7 cellular contexts compared by ENCODE assay signal in the genomic region with DNA sequence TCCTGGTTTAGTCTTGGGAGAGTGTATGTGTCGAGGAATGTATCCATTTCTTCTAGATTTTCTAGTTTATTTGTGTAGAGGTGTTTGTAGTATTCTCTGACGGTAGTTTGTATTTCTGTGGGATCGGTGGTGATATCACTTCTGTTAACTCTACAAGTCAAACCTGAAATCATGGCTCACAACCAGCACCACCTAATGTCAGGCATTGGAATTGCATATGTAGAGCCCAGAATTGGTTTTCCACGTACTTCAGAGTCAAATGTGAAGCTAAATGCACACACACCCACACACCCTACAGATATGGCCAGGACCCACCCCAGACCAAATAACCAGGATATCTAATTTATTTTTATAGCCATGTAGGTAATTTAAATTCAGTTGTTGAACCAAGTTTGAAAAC.
A peak's percentile ranks its signal among the peaks of the same experiment; 100 is the strongest.
DNase-seq lines count a peak whose midpoint lies in the region; ATAC-seq, FAIRE-seq and TF ChIP-seq lines count a peak whose summit lies in the region.
"Not testable (repeated sequence)": the region's sequence is repeated elsewhere in the genome, so short reads cannot be mapped to it uniquely, and the experiment has no call there.

No MANE protein-coding gene starts in this region.

- not testable (repeated sequence) for H3K9ac ChIP-seq in GM12878 (ENCODE audit: control insufficient read depth, insufficient read depth, low read length)

- H3K36me3 ChIP-seq in OCI-LY7 (ENCODE audit: insufficient read depth, low read length); GM12878 (ENCODE audit: control insufficient read depth in 2 of 2, insufficient read depth in 2 of 2, low read length in 1 of 2): not testable (repeated sequence)

- TF ChIP-seq RAD21 in GM12878 (IDR thresholded peaks at IDR 0.05; ENCODE audit: insufficient read depth, low read depth, low read length), result peak; percentile 35

- intact Hi-C loops in OCI-LY7 (cut with micrococcal nuclease; ENCODE audit: unreplicated experiment); GM12878 (cut with micrococcal nuclease; ENCODE audit: unreplicated experiment): not testable (repeated sequence)

- SMC1A ChIA-PET in GM12878 (lab: Charles Lee; ENCODE audit: uncharacterized antibody, unreplicated experiment), result not testable (repeated sequence)

- DNase-seq in GDM1 (lab: John Stamatoyannopoulos, UW), result peak; percentile 7
- not testable (repeated sequence) for DNase-seq in LNCaP clone FGC (ENCODE audit: low read depth); glutamatergic neuron
- DNase-seq in OCI-LY7 (ENCODE audit: low spot score), result peak; percentile 1
- peak; percentile 13 for DNase-seq in GM12878 (ENCODE audit: low read depth, low spot score)
- peak; percentile 21 for DNase-seq in medulla oblongata (ENCODE audit: extremely low spot score)

- FAIRE-seq in GM12878 (lab: Jason Lieb, UNC), result not testable (repeated sequence)

- not testable (repeated sequence) for TF ChIP-seq EP300 in GM12878 (IDR thresholded peaks at IDR 0.05; ENCODE audit: borderline replicate concordance in 1 of 2, control insufficient read depth in 1 of 2, low read depth in 2 of 2, low read length in 2 of 2)

- H3K4me1 ChIP-seq in OCI-LY7 (ENCODE audit: insufficient read depth, low read length, poor library complexity, severe bottlenecking); GM12878 (ENCODE audit: control insufficient read depth, insufficient read depth, low read length): not testable (repeated sequence)

- RAD21 ChIA-PET in GM12878 (lab: Charles Lee; ENCODE audit: unreplicated experiment), result not testable (repeated sequence)

- TF ChIP-seq POLR2A in GM12878 (IDR thresholded peaks at IDR 0.05; ENCODE audit: low read depth, low read length), result not testable (repeated sequence)

- not testable (repeated sequence) for H3K27me3 Mint-ChIP-seq in glutamatergic neuron (ENCODE audit: unreplicated experiment)

- not testable (repeated sequence) for H3K4me3 Mint-ChIP-seq in glutamatergic neuron (ENCODE audit: unreplicated experiment)

- H4K20me1 ChIP-seq in OCI-LY7 (ENCODE audit: insufficient read depth, low read length); GM12878 (ENCODE audit: control insufficient read depth, insufficient read depth): not testable (repeated sequence)

- H3K27me3 ChIP-seq in GM12878 (replicated peaks in 1 of 2; ENCODE audit: control insufficient read depth in 2 of 2, insufficient read depth in 2 of 2, low read length in 1 of 2), result not testable (repeated sequence)

- H3K36me3 Mint-ChIP-seq in glutamatergic neuron (ENCODE audit: unreplicated experiment), result not testable (repeated sequence)

- WGBS in GM12878 (ENCODE audit: insufficient coverage, insufficient replicate concordance, low lambda C conversion rate, missing lambda C conversion rate), result 47% methylated on average over 3 of the region's 4 CpGs

- ATAC-seq in GM21576 (IDR thresholded peaks at IDR 0.05; ENCODE audit: unreplicated experiment) (peak; percentile 79), GM12878 (peak; percentile 66)

- CTCF ChIA-PET in OCI-LY7 (lab: Charles Lee; ENCODE audit: unreplicated experiment), result not testable (repeated sequence)
- CTCF ChIA-PET in GM12878 (lab: Yijun Ruan, JAX), result interaction anchor here (1.0 kb wide), 1 partner anchor 13 kb away, joined by 6 read pairs; no protein-coding TSS in a partner anchor

- in situ Hi-C loops in GM12878 (cut with MboI), result not testable (repeated sequence)

- H3K4me1 Mint-ChIP-seq in glutamatergic neuron (ENCODE audit: low read depth, unreplicated experiment), result not testable (repeated sequence)

- H3K9me3 Mint-ChIP-seq in glutamatergic neuron (ENCODE audit: unreplicated experiment), result not testable (repeated sequence)

- H3K79me2 ChIP-seq in OCI-LY7 (ENCODE audit: insufficient read depth, low read depth, low read length); GM12878 (ENCODE audit: control insufficient read depth, insufficient read depth, low read length): not testable (repeated sequence)

- not testable (repeated sequence) for H3K27ac Mint-ChIP-seq in glutamatergic neuron (ENCODE audit: unreplicated experiment)

- not testable (repeated sequence) for H3K27ac ChIP-seq in OCI-LY7 (ENCODE audit: low read depth, low read length, poor library complexity, severe bottlenecking); GM12878 (ENCODE audit: control insufficient read depth, insufficient read depth)

- H3K9me2 ChIP-seq in OCI-LY7 (ENCODE audit: insufficient read depth, low read length), result not testable (repeated sequence)

- POLR2A ChIA-PET in OCI-LY7 (lab: Charles Lee); GM12878 (lab: Charles Lee): not testable (repeated sequence)

- H3K4me3 ChIP-seq in LNCaP clone FGC (ENCODE audit: low read depth, low read length); OCI-LY7 (ENCODE audit: low read depth, low read length, poor library complexity, severe bottlenecking); GM12878: not testable (repeated sequence)

- not testable (repeated sequence) for H3K9me3 ChIP-seq in OCI-LY7 (ENCODE audit: low read length); GM12878 (replicated peaks; ENCODE audit: control insufficient read depth, insufficient read depth, low read length)

- TF ChIP-seq CTCF in LNCaP clone FGC (IDR thresholded peaks at IDR 0.05; ENCODE audit: control insufficient read depth, extremely low read depth, insufficient read depth) (peak; percentile 60), OCI-LY7 (conservative IDR thresholded peaks at IDR 0.05; ENCODE audit: low read length) (peak; percentile 51), GM12878 (IDR thresholded peaks at IDR 0.05 in 2 of 3, conservative IDR thresholded peaks at IDR 0.05 in 1 of 3; ENCODE audit: control insufficient read depth in 2 of 3, extremely low read depth in 1 of 3, insufficient read depth in 1 of 3, low read depth in 3 of 3, low read length in 3 of 3) (peak; percentile 35 to 57 (median 40); a peak in 4 of 6 replicates), glutamatergic neuron (IDR thresholded peaks at IDR 0.05; ENCODE audit: partially characterized antibody, unreplicated experiment) (peak; percentile 20)

- not testable (repeated sequence) for H2AFZ ChIP-seq in OCI-LY7 (ENCODE audit: low read length); GM12878 (ENCODE audit: control insufficient read depth, low read depth, low read length)

- not testable (repeated sequence) for H3K4me2 ChIP-seq in OCI-LY7 (ENCODE audit: low read length); GM12878 (ENCODE audit: control insufficient read depth, insufficient read depth)

- not testable (repeated sequence) for BruUV-seq in OCI-LY7 (replicated peaks; lab: Mats Ljungman, UMichigan); GM12878 (replicated peaks; lab: Mats Ljungman, UMichigan)
